2 cellular contexts compared by ENCODE assay signal in the genomic region with DNA sequence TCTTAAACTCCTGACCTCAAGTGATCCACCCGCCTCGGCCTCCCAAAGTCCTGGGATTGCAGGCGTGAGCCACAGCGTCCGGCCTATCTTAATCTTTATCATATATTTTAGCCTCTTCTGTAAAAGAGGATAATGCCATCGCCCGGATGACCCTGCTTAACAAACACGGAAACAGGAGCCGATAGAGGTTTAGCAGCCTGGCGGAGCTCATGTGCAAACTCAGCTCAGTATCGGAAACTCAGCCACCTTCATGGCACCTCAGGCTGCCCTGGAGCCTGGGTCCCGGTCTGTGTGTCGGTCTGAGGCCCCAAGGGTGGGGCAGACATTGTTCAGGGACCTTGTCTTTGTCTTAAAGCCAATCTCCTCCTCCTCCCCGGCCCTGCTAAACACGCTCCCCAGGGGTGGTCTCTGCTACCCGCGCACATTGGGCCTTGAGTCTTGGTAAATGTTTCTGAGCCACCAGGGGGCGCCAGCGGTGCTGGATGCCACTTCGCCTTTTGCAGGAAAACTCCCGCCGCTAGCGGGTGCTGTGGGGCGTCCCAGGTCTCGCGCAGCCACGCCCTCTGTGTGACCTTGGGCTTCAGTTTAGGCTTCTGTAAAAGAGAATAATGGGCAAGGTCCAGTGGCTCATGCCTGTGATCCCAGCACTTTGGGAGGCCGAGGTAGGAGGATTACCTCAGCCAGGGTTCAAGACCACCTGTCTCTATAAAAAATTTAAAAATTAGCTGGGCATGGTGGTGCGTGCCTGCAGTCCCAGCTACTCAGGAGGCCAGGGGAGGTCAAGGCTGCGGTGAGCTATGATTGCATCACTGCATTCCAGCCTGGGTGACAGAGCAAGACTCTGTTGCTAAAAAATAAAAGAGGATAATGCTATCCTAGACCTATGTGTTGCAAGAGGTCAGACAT.
A peak's percentile ranks its signal among the peaks of the same experiment; 100 is the strongest.
TF ChIP-seq lines count a peak whose summit lies in the region.

No MANE protein-coding gene starts in this region.

TF ChIP-seq in HEK293, 187 proteins besides CTCF, POLR2A, EP300 and RAD21 (continues in another document):
- TF ChIP-seq ZNF654 (tag by site-specific recombination; IDR thresholded peaks at IDR 0.05; ENCODE audit: low read depth) (no peak; the same call in 1 of the 2 replicates), ZNF341 (tag by site-specific recombination; IDR thresholded peaks at IDR 0.05; ENCODE audit: low read depth) (no peak), MEIS1 (CRISPR knock-in tag; IDR thresholded peaks at IDR 0.05; ENCODE audit: borderline replicate concordance) (no peak), ZNF292 (tag by site-specific recombination; IDR thresholded peaks at IDR 0.05; ENCODE audit: borderline replicate concordance, low read depth) (no peak), ZNF24 (tag by site-specific recombination; IDR thresholded peaks at IDR 0.05) (peak; percentile 64; the same call in 1 of the 2 replicates), ZNF221 (tag by site-specific recombination; IDR thresholded peaks at IDR 0.05; ENCODE audit: borderline replicate concordance) (no peak), ZNF510 (tag by site-specific recombination; IDR thresholded peaks at IDR 0.05; ENCODE audit: insufficient replicate concordance) (no peak), ZNF792 (tag by site-specific recombination; IDR thresholded peaks at IDR 0.05) (no peak), ZNF114 (tag by site-specific recombination; IDR thresholded peaks at IDR 0.05) (no peak), ZNF174 (tag by site-specific recombination; IDR thresholded peaks at IDR 0.05) (no peak), ZNF747 (tag by site-specific recombination; IDR thresholded peaks at IDR 0.05) (no peak), ZNF16 (tag by site-specific recombination; IDR thresholded peaks at IDR 0.05; ENCODE audit: low read depth) (no peak), ZNF791 (tag by site-specific recombination; IDR thresholded peaks at IDR 0.05) (no peak), ZNF560 (tag by site-specific recombination; IDR thresholded peaks at IDR 0.05; ENCODE audit: borderline replicate concordance) (no peak), ZBTB17 (tag by site-specific recombination; IDR thresholded peaks at IDR 0.05) (no peak), BCL11B (tag by site-specific recombination; IDR thresholded peaks at IDR 0.05; ENCODE audit: low read depth) (no peak), ZNF76 (tag by site-specific recombination; IDR thresholded peaks at IDR 0.05; ENCODE audit: borderline replicate concordance, low read depth) (no peak), ZBTB7A (tag by site-specific recombination; IDR thresholded peaks at IDR 0.05; ENCODE audit: low read depth) (no peak), KLF9 (tag by site-specific recombination; IDR thresholded peaks at IDR 0.05; ENCODE audit: low read depth) (peak; percentile 84), KLF1 (tag by site-specific recombination; IDR thresholded peaks at IDR 0.05) (peak; percentile 71), ZNF626 (tag by site-specific recombination; IDR thresholded peaks at IDR 0.05) (no peak), ZNF785 (tag by site-specific recombination; IDR thresholded peaks at IDR 0.05) (no peak), ZNF132 (tag by site-specific recombination; IDR thresholded peaks at IDR 0.05; ENCODE audit: borderline replicate concordance) (no peak), ZNF555 (tag by site-specific recombination; conservative IDR thresholded peaks at IDR 0.05) (no peak), ZSCAN16 (tag by site-specific recombination; IDR thresholded peaks at IDR 0.05) (no peak), ZNF184 (tag by site-specific recombination; IDR thresholded peaks at IDR 0.05) (no peak)
- TF ChIP-seq, protein P1, sequence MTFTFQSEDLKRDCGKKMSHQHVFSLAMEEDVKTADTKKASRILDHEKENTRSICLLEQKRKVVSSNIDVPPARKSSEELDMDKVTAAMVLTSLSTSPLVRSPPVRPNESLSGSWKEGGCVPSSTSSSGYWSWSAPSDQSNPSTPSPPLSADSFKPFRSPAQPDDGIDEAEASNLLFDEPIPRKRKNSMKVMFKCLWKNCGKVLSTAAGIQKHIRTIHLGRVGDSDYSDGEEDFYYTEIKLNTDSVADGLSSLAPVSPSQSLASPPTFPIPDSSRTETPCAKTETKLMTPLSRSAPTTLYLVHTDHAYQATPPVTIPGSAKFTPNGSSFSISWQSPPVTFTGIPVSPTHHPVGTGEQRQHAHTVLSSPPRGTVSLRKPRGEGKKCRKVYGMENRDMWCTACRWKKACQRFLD (tag by site-specific recombination; IDR thresholded peaks at IDR 0.05): no peak
- TF ChIP-seq, protein P2, sequence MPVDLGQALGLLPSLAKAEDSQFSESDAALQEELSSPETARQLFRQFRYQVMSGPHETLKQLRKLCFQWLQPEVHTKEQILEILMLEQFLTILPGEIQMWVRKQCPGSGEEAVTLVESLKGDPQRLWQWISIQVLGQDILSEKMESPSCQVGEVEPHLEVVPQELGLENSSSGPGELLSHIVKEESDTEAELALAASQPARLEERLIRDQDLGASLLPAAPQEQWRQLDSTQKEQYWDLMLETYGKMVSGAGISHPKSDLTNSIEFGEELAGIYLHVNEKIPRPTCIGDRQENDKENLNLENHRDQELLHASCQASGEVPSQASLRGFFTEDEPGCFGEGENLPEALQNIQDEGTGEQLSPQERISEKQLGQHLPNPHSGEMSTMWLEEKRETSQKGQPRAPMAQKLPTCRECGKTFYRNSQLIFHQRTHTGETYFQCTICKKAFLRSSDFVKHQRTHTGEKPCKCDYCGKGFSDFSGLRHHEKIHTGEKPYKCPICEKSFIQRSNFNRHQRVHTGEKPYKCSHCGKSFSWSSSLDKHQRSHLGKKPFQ (tag by site-specific recombination; IDR thresholded peaks at IDR 0.05): no peak
- TF ChIP-seq, protein P3, sequence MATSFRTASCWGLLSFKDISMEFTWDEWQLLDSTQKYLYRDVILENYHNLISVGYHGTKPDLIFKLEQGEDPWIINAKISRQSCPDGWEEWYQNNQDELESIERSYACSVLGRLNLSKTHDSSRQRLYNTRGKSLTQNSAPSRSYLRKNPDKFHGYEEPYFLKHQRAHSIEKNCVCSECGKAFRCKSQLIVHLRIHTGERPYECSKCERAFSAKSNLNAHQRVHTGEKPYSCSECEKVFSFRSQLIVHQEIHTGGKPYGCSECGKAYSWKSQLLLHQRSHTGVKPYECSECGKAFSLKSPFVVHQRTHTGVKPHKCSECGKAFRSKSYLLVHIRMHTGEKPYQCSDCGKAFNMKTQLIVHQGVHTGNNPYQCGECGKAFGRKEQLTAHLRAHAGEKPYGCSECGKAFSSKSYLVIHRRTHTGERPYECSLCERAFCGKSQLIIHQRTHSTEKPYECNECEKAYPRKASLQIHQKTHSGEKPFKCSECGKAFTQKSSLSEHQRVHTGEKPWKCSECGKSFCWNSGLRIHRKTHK (tag by site-specific recombination; IDR thresholded peaks at IDR 0.05): no peak
- TF ChIP-seq, protein P4, sequence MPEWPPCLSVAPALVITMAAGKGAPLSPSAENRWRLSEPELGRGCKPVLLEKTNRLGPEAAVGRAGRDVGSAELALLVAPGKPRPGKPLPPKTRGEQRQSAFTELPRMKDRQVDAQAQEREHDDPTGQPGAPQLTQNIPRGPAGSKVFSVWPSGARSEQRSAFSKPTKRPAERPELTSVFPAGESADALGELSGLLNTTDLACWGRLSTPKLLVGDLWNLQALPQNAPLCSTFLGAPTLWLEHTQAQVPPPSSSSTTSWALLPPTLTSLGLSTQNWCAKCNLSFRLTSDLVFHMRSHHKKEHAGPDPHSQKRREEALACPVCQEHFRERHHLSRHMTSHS (tag by site-specific recombination; IDR thresholded peaks at IDR 0.05): no peak

TF ChIP-seq in endothelial cell of umbilical vein, 7 proteins besides CTCF, POLR2A, EP300 and RAD21:
- TF ChIP-seq POLR2AphosphoS5 (IDR thresholded peaks at IDR 0.05; ENCODE audit: insufficient read depth, low read depth, low read length) (no peak), MYC (IDR thresholded peaks at IDR 0.05; ENCODE audit: low read depth, low read length) (no peak), FOS (IDR thresholded peaks at IDR 0.05; ENCODE audit: borderline replicate concordance, insufficient read depth, low read length) (no peak)
